ENCODE assay signal across 8 cellular contexts in the genomic region with DNA sequence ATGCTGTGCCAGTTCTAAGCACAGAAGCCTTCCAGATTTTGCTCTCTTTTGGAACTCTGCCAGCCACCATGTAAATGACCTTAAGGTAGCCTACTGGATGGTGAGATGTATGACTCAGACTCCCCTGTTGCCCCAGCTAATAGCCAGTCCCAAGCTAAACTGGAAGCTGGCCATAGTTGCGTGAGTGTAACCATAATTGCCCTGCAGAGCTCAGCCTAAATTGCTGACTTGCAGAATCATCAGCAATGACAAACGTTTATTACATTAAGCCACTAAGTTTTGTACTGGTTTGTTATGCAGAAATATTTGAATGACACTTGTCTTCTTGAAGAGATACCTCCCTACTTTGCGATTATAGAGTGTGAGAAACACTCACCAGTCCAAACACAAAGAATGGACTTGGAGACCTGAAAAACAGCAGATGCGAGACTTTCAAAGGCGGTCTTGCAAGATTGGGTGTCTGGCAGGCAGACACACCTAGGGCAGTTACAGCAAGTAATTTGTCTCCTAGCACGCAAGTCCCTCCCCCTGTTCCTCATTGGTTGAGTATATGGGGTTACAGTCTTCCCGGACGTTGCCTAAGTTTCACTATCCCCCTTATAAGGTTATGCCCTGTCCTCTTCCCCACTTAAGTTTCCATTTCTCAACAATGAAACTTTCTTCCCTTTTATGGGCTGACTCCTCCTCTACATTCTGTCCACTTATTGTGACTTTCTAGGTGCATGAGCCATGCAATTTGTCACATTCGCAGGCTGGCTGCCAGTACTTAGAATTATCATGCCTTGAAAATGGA.
DNase-seq lines count a peak whose midpoint lies in the region; ATAC-seq and TF ChIP-seq lines count a peak whose summit lies in the region.

No MANE protein-coding gene starts in this region.

- no peaks in the 10 kb centered on the region for H3K27me3 Mint-ChIP-seq in CD8-positive, alpha-beta memory T cell

- H3K27ac Mint-ChIP-seq in CD8-positive, alpha-beta memory T cell: peak overlapping the region in 6 of 8 donors; percentile 75 to 98 (median 86)

- in situ Hi-C loops in astrocyte of the spinal cord (cut with HindIII; ENCODE audit: low sequenced_read_pairs): no loop called here

- peak overlapping the region; percentile 5 to 74 (median 41) for H3K4me3 Mint-ChIP-seq in CD8-positive, alpha-beta memory T cell

- H3K27me3 ChIP-seq in CD8-positive, alpha-beta memory T cell (ENCODE audit: insufficient read depth, low read length, poor library complexity, severe bottlenecking): no peaks in the 10 kb centered on the region
- no peaks in the 10 kb centered on the region for H3K27me3 ChIP-seq in MG63

- POLR2A ChIA-PET in CD8-positive, alpha-beta memory T cell (lab: Charles Lee): no interaction called here

- H3K4me3 ChIP-seq in CD8-positive, alpha-beta memory T cell (ENCODE audit: low read length): no peak overlapping the region
- H3K4me3 ChIP-seq in MG63: no peak overlapping the region
- H3K4me3 ChIP-seq in astrocyte of the spinal cord (ENCODE audit: low read depth, low read length): no peak overlapping the region

- TF ChIP-seq CTCF in astrocyte of the spinal cord (IDR thresholded peaks at IDR 0.05; ENCODE audit: low read depth, low read length): no peak

- no peaks in the 10 kb centered on the region for H3K36me3 ChIP-seq in CD8-positive, alpha-beta memory T cell (ENCODE audit: insufficient read depth, low read length)
- no peaks in the 10 kb centered on the region for H3K36me3 ChIP-seq in MG63

- H3K9me3 Mint-ChIP-seq in CD8-positive, alpha-beta memory T cell: no peaks in the 10 kb centered on the region

- ATAC-seq in GM19467 (IDR thresholded peaks at IDR 0.05; ENCODE audit: unreplicated experiment) (peak; percentile 57), GM18520 (IDR thresholded peaks at IDR 0.05; ENCODE audit: unreplicated experiment) (no peak), GM19035 (IDR thresholded peaks at IDR 0.05; ENCODE audit: unreplicated experiment) (no peak)

- CTCF ChIA-PET in CD8-positive, alpha-beta memory T cell (lab: Charles Lee): no interaction called here

- H3K4me1 Mint-ChIP-seq in CD8-positive, alpha-beta memory T cell: peaks cover 59 to 64% (median 61%) of the 10 kb centered on the region in 3 donors

- no peaks in the 10 kb centered on the region for H3K9me3 ChIP-seq in CD8-positive, alpha-beta memory T cell (ENCODE audit: low read length)
- H3K9me3 ChIP-seq in MG63: no peaks in the 10 kb centered on the region

- H3K4me1 ChIP-seq in CD8-positive, alpha-beta memory T cell (ENCODE audit: insufficient read depth, low read length): peaks cover 35% of the 10 kb centered on the region

- no peak overlapping the region for H3K27ac ChIP-seq in CD8-positive, alpha-beta memory T cell (ENCODE audit: low read depth, low read length)

- no peak for DNase-seq in CD8-positive, alpha-beta memory T cell
- DNase-seq in MG63 (peak; percentile 86), astrocyte of the spinal cord (ENCODE audit: low read depth, low spot score) (peak; percentile 93), medulla oblongata (ENCODE audit: extremely low spot score) (peak; percentile 83)
- DNase-seq in stimulated activated CD4-positive, alpha-beta T cell treated with anti-CD3 and anti-CD28 coated beads, Interleukin-4, amount 100 ng/mL, for 4 hours: no peak

- H3K36me3 Mint-ChIP-seq in CD8-positive, alpha-beta memory T cell: no peaks in the 10 kb centered on the region

Comparison
In these comparisons a context has a peak if more than half of its experiments do, and no peak if none do; other contexts are left out.
1. DNase-seq: peak in MG63 (single experiment), astrocyte of the spinal cord (single experiment) and medulla oblongata (single experiment); none in CD8-positive, alpha-beta memory T cell (0 of 5) and stimulated activated CD4-positive, alpha-beta T cell treated with anti-CD3 and anti-CD28 coated beads, Interleukin-4, amount 100 ng/mL, for 4 hours (0 of 2).